20 cellular contexts compared by ENCODE assay signal in genomic region chr12:116466536-116466935, GRCh38.
DNase-seq lines count a peak whose midpoint lies in the region; ATAC-seq and TF ChIP-seq lines count a peak whose summit lies in the region.
"Had no signal": no experiment of that assay in that cellular context is flagged by ENCODE, and none has a peak within 500 bp of the region (broad histone marks: within the 10 kb centered on the region; RNA-seq: fewer than 3 reads in every experiment).

No MANE protein-coding gene starts in this region.

- H3K4me1 ChIP-seq in upper lobe of left lung = no peaks in the 10 kb centered on the region
- H3K4me1 ChIP-seq: heart left ventricle, parathyroid adenoma, vagina had no signal

- H3K27me3 ChIP-seq in upper lobe of left lung = no peaks in the 10 kb centered on the region
- H3K27me3 ChIP-seq: heart left ventricle, vagina had no signal

- no peak for TF ChIP-seq EP300 in upper lobe of left lung (IDR thresholded peaks at IDR 0.05)

- TF ChIP-seq POLR2A in upper lobe of left lung (IDR thresholded peaks at IDR 0.05) = no peak

- peak; percentile 66 for ATAC-seq in SK-N-SH treated with all-trans-retinoic acid at 6 μM for 48 hours
- no peak for ATAC-seq in upper lobe of left lung (ENCODE audit: low FRiP score in 2 of 2)
- no peak for ATAC-seq in left colon
- ATAC-seq: heart left ventricle, mucosa of descending colon had no signal

- TF ChIP-seq CTCF in fibroblast of pulmonary artery (IDR thresholded peaks at IDR 0.05; ENCODE audit: low read length, missing control alignments) = no peak
- TF ChIP-seq CTCF in upper lobe of left lung (IDR thresholded peaks at IDR 0.05) = no peak

- no peak overlapping the region for H3K4me3 ChIP-seq in fibroblast of pulmonary artery (replicated peaks; ENCODE audit: low read depth, low read length)
- no peak overlapping the region for H3K4me3 ChIP-seq in upper lobe of left lung
- H3K4me3 ChIP-seq: heart left ventricle, mucosa of descending colon, vagina had no signal

- no peaks in the 10 kb centered on the region for H3K36me3 ChIP-seq in upper lobe of left lung
- H3K36me3 ChIP-seq: heart left ventricle, vagina had no signal

- H3K27ac ChIP-seq in upper lobe of left lung = no peak overlapping the region
- H3K27ac ChIP-seq: heart left ventricle, parathyroid adenoma, vagina had no signal

- WGBS in upper lobe of left lung, 2 donors = 59 to 66% methylated on average over 3 of the region's 3 CpGs

- DNase-seq in ELR (ENCODE audit: low read depth) (peak; percentile 35), fibroblast of pulmonary artery (ENCODE audit: low read depth) (peak; percentile 29), pulmonary artery endothelial cell (ENCODE audit: low read depth, low spot score) (peak; percentile 15), NCI-H1436 (lab: John Stamatoyannopoulos, UW) (no peak), upper lobe of left lung (no peak), NCI-H2196 (lab: John Stamatoyannopoulos, UW; ENCODE audit: unreplicated experiment) (no peak), left colon (no peak)
- DNase-seq: activated CD4-positive, alpha-beta T cell treated with anti-CD3 and anti-CD28 coated beads, Interleukin-2, amount 50 U/mL, for 48 hours; activated naive CD8-positive, alpha-beta T cell treated with anti-CD3 and anti-CD28 coated beads for 36 hours; activated T-cell treated with anti-CD3 and anti-CD28 coated beads, Interleukin-2, amount 50 U/mL, for 48 hours; AML-193; Calu3; heart left ventricle; Karpas-422; mucosa of descending colon; NCI-H1417 treated with DMSO at 0.1 percent for 48 hours; NCI-H2227 treated with DMSO at 0.1 percent for 48 hours had no signal

- intact Hi-C loops in left colon (cut with DNase I, micrococcal nuclease) = no loop called here

- H3K9me3 ChIP-seq in upper lobe of left lung = no peaks in the 10 kb centered on the region
- H3K9me3 ChIP-seq: heart left ventricle, mucosa of descending colon, vagina had no signal

TF ChIP-seq in SK-N-SH treated with all-trans-retinoic acid at 6 μM for 48 hours, 23 proteins besides CTCF, POLR2A, EP300 and RAD21:
- TF ChIP-seq CREB5 (CRISPR knock-in tag; IDR thresholded peaks at IDR 0.05; ENCODE audit: low read depth) (no peak), RARB (CRISPR knock-in tag; IDR thresholded peaks at IDR 0.05) (no peak), BACH2 (CRISPR knock-in tag; IDR thresholded peaks at IDR 0.05; ENCODE audit: borderline replicate concordance) (no peak), ZNF565 (CRISPR knock-in tag; conservative IDR thresholded peaks at IDR 0.05; ENCODE audit: low read depth) (no peak), SNAI2 (CRISPR knock-in tag; IDR thresholded peaks at IDR 0.05) (no peak)
- TF ChIP-seq, protein P1, sequence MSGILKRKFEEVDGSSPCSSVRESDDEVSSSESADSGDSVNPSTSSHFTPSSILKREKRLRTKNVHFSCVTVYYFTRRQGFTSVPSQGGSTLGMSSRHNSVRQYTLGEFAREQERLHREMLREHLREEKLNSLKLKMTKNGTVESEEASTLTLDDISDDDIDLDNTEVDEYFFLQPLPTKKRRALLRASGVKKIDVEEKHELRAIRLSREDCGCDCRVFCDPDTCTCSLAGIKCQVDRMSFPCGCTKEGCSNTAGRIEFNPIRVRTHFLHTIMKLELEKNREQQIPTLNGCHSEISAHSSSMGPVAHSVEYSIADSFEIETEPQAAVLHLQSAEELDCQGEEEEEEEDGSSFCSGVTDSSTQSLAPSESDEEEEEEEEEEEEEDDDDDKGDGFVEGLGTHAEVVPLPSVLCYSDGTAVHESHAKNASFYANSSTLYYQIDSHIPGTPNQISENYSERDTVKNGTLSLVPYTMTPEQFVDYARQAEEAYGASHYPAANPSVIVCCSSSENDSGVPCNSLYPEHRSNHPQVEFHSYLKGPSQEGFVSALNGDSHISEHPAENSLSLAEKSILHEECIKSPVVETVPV (CRISPR knock-in tag; IDR thresholded peaks at IDR 0.05) = no peak
TF ChIP-seq in SK-N-SH treated with all-trans-retinoic acid at 6 μM for 48 hours: peak in this region for 0.

Comparison
In these comparisons a context has a peak if more than half of its experiments do, and no peak if none do; other contexts are left out.
1. DNase-seq: peak in ELR (single experiment), fibroblast of pulmonary artery (single experiment) and pulmonary artery endothelial cell (single experiment); none in NCI-H1436 (single experiment), upper lobe of left lung (0 of 2), NCI-H2196 (single experiment) and left colon (0 of 2).